Comparison of ENCODE assay signal across 1 cellular context in the genomic region with DNA sequence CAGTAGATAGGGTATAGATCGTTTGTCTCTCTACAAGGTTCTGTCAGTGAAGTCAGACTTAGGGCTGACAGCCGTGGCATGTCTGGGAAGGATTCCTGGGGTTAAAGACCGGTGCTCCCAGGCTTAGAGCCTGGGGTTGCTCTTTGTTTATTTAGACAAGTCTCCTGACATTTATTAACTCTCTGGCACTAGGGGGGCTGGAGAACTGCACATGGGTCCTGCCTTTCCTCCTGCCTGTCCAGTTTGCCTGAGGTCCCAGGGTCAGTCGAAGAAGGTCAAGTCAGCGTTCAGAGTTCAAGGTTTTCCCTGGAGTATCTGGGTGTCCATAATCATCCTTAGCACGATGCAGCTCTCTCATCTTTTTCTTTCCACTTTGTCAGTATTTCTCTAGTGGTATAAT.
TF ChIP-seq lines count a peak whose summit lies in the region.

No MANE protein-coding gene starts in this region.

TF ChIP-seq in HepG2, 621 proteins besides CTCF, POLR2A, EP300 and RAD21 (continued from another document and continues in another):
- TF ChIP-seq, protein P1, sequence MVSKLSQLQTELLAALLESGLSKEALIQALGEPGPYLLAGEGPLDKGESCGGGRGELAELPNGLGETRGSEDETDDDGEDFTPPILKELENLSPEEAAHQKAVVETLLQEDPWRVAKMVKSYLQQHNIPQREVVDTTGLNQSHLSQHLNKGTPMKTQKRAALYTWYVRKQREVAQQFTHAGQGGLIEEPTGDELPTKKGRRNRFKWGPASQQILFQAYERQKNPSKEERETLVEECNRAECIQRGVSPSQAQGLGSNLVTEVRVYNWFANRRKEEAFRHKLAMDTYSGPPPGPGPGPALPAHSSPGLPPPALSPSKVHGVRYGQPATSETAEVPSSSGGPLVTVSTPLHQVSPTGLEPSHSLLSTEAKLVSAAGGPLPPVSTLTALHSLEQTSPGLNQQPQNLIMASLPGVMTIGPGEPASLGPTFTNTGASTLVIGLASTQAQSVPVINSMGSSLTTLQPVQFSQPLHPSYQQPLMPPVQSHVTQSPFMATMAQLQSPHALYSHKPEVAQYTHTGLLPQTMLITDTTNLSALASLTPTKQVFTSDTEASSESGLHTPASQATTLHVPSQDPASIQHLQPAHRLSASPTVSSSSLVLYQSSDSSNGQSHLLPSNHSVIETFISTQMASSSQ (IDR thresholded peaks at IDR 0.05; ENCODE audit: low read depth): peak; percentile 58; the same call in 1 of the 2 replicates
- TF ChIP-seq, protein P1 (CRISPR knock-in tag; IDR thresholded peaks at IDR 0.05; ENCODE audit: borderline replicate concordance): peak; percentile 51; the same call in 1 of the 2 replicates
- TF ChIP-seq SKI (IDR thresholded peaks at IDR 0.05; ENCODE audit: partially characterized antibody): no peak
- TF ChIP-seq ZNF543 (CRISPR knock-in tag; IDR thresholded peaks at IDR 0.05): no peak
- no peak for TF ChIP-seq TBL1XR1 (IDR thresholded peaks at IDR 0.05; ENCODE audit: borderline replicate concordance, low read length, partially characterized antibody)
- no peak for TF ChIP-seq ZNF589 (CRISPR knock-in tag; conservative IDR thresholded peaks at IDR 0.05)
- TF ChIP-seq AGO1 (IDR thresholded peaks at IDR 0.05; ENCODE audit: low read depth, low read length, poor library complexity, severe bottlenecking): no peak
- peak; percentile 22; the same call in 1 of the 2 replicates for TF ChIP-seq GATAD2A (CRISPR knock-in tag; IDR thresholded peaks at IDR 0.05)
- no peak for TF ChIP-seq BHLHE40 (IDR thresholded peaks at IDR 0.05; ENCODE audit: low read length)
- TF ChIP-seq RXRB (CRISPR knock-in tag; IDR thresholded peaks at IDR 0.05; ENCODE audit: borderline replicate concordance): no peak
- TF ChIP-seq FOXA3 (CRISPR knock-in tag; IDR thresholded peaks at IDR 0.05): 0 out of 2 replicates have a peak, but pooled peaks have one; percentile 14
- TF ChIP-seq, protein P2, sequence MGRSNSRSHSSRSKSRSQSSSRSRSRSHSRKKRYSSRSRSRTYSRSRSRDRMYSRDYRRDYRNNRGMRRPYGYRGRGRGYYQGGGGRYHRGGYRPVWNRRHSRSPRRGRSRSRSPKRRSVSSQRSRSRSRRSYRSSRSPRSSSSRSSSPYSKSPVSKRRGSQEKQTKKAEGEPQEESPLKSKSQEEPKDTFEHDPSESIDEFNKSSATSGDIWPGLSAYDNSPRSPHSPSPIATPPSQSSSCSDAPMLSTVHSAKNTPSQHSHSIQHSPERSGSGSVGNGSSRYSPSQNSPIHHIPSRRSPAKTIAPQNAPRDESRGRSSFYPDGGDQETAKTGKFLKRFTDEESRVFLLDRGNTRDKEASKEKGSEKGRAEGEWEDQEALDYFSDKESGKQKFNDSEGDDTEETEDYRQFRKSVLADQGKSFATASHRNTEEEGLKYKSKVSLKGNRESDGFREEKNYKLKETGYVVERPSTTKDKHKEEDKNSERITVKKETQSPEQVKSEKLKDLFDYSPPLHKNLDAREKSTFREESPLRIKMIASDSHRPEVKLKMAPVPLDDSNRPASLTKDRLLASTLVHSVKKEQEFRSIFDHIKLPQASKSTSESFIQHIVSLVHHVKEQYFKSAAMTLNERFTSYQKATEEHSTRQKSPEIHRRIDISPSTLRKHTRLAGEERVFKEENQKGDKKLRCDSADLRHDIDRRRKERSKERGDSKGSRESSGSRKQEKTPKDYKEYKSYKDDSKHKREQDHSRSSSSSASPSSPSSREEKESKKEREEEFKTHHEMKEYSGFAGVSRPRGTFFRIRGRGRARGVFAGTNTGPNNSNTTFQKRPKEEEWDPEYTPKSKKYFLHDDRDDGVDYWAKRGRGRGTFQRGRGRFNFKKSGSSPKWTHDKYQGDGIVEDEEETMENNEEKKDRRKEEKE (IDR thresholded peaks at IDR 0.05): no peak
- TF ChIP-seq, protein P3, sequence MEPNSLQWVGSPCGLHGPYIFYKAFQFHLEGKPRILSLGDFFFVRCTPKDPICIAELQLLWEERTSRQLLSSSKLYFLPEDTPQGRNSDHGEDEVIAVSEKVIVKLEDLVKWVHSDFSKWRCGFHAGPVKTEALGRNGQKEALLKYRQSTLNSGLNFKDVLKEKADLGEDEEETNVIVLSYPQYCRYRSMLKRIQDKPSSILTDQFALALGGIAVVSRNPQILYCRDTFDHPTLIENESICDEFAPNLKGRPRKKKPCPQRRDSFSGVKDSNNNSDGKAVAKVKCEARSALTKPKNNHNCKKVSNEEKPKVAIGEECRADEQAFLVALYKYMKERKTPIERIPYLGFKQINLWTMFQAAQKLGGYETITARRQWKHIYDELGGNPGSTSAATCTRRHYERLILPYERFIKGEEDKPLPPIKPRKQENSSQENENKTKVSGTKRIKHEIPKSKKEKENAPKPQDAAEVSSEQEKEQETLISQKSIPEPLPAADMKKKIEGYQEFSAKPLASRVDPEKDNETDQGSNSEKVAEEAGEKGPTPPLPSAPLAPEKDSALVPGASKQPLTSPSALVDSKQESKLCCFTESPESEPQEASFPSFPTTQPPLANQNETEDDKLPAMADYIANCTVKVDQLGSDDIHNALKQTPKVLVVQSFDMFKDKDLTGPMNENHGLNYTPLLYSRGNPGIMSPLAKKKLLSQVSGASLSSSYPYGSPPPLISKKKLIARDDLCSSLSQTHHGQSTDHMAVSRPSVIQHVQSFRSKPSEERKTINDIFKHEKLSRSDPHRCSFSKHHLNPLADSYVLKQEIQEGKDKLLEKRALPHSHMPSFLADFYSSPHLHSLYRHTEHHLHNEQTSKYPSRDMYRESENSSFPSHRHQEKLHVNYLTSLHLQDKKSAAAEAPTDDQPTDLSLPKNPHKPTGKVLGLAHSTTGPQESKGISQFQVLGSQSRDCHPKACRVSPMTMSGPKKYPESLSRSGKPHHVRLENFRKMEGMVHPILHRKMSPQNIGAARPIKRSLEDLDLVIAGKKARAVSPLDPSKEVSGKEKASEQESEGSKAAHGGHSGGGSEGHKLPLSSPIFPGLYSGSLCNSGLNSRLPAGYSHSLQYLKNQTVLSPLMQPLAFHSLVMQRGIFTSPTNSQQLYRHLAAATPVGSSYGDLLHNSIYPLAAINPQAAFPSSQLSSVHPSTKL (CRISPR knock-in tag; IDR thresholded peaks at IDR 0.05): peak; percentile 49
- TF ChIP-seq SMAD1 (CRISPR knock-in tag; IDR thresholded peaks at IDR 0.05; ENCODE audit: borderline replicate concordance, low read depth): no peak
- TF ChIP-seq ZSCAN22 (CRISPR knock-in tag; IDR thresholded peaks at IDR 0.05): no peak
- peak; percentile 58 for TF ChIP-seq NR2F6 (IDR thresholded peaks at IDR 0.05)
- TF ChIP-seq NR2F6 (CRISPR knock-in tag; IDR thresholded peaks at IDR 0.05): peak; percentile 53
- TF ChIP-seq POLR2AphosphoS2 (IDR thresholded peaks at IDR 0.05; ENCODE audit: low read depth, low read length): no peak
- TF ChIP-seq, protein P4, sequence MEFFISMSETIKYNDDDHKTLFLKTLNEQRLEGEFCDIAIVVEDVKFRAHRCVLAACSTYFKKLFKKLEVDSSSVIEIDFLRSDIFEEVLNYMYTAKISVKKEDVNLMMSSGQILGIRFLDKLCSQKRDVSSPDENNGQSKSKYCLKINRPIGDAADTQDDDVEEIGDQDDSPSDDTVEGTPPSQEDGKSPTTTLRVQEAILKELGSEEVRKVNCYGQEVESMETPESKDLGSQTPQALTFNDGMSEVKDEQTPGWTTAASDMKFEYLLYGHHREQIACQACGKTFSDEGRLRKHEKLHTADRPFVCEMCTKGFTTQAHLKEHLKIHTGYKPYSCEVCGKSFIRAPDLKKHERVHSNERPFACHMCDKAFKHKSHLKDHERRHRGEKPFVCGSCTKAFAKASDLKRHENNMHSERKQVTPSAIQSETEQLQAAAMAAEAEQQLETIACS (CRISPR knock-in tag; IDR thresholded peaks at IDR 0.05): no peak
- TF ChIP-seq, protein P5, sequence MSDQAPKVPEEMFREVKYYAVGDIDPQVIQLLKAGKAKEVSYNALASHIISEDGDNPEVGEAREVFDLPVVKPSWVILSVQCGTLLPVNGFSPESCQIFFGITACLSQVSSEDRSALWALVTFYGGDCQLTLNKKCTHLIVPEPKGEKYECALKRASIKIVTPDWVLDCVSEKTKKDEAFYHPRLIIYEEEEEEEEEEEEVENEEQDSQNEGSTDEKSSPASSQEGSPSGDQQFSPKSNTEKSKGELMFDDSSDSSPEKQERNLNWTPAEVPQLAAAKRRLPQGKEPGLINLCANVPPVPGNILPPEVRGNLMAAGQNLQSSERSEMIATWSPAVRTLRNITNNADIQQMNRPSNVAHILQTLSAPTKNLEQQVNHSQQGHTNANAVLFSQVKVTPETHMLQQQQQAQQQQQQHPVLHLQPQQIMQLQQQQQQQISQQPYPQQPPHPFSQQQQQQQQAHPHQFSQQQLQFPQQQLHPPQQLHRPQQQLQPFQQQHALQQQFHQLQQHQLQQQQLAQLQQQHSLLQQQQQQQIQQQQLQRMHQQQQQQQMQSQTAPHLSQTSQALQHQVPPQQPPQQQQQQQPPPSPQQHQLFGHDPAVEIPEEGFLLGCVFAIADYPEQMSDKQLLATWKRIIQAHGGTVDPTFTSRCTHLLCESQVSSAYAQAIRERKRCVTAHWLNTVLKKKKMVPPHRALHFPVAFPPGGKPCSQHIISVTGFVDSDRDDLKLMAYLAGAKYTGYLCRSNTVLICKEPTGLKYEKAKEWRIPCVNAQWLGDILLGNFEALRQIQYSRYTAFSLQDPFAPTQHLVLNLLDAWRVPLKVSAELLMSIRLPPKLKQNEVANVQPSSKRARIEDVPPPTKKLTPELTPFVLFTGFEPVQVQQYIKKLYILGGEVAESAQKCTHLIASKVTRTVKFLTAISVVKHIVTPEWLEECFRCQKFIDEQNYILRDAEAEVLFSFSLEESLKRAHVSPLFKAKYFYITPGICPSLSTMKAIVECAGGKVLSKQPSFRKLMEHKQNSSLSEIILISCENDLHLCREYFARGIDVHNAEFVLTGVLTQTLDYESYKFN (CRISPR knock-in tag; conservative IDR thresholded peaks at IDR 0.05): peak; percentile 49
- TF ChIP-seq NR2F2 (IDR thresholded peaks at IDR 0.05; ENCODE audit: borderline replicate concordance, low read depth): peak; percentile 42; the same call in 1 of the 2 replicates
- peak; percentile 39 for TF ChIP-seq TEAD3 (CRISPR knock-in tag; optimal IDR thresholded peaks at IDR 0.05; ENCODE audit: borderline replicate concordance)
- TF ChIP-seq, protein P6, sequence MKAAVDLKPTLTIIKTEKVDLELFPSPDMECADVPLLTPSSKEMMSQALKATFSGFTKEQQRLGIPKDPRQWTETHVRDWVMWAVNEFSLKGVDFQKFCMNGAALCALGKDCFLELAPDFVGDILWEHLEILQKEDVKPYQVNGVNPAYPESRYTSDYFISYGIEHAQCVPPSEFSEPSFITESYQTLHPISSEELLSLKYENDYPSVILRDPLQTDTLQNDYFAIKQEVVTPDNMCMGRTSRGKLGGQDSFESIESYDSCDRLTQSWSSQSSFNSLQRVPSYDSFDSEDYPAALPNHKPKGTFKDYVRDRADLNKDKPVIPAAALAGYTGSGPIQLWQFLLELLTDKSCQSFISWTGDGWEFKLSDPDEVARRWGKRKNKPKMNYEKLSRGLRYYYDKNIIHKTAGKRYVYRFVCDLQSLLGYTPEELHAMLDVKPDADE (CRISPR knock-in tag; IDR thresholded peaks at IDR 0.05): no peak
- TF ChIP-seq TOE1 (CRISPR knock-in tag; IDR thresholded peaks at IDR 0.05): no peak
- TF ChIP-seq NFATC3 (CRISPR knock-in tag; IDR thresholded peaks at IDR 0.05): no peak
- TF ChIP-seq MED1 (CRISPR knock-in tag; IDR thresholded peaks at IDR 0.05): no peak
- TF ChIP-seq SALL1 (CRISPR knock-in tag; IDR thresholded peaks at IDR 0.05): 0 out of 2 replicates have a peak, but pooled peaks have one; percentile 18
- TF ChIP-seq ZMYM4 (CRISPR knock-in tag; IDR thresholded peaks at IDR 0.05): peak; percentile 41
- TF ChIP-seq ZSCAN21 (CRISPR knock-in tag; IDR thresholded peaks at IDR 0.05; ENCODE audit: borderline replicate concordance): no peak
- TF ChIP-seq KDM3A (CRISPR knock-in tag; IDR thresholded peaks at IDR 0.05; ENCODE audit: low read depth): no peak
- TF ChIP-seq, protein P7, sequence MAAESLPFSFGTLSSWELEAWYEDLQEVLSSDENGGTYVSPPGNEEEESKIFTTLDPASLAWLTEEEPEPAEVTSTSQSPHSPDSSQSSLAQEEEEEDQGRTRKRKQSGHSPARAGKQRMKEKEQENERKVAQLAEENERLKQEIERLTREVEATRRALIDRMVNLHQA (CRISPR knock-in tag; IDR thresholded peaks at IDR 0.05): no peak
- no peak for TF ChIP-seq ZNF558 (CRISPR knock-in tag; IDR thresholded peaks at IDR 0.05; ENCODE audit: borderline replicate concordance)
- no peak for TF ChIP-seq ZNF841 (CRISPR knock-in tag; IDR thresholded peaks at IDR 0.05; ENCODE audit: borderline replicate concordance)
- no peak for TF ChIP-seq NRL (CRISPR knock-in tag; IDR thresholded peaks at IDR 0.05; ENCODE audit: borderline replicate concordance)
- TF ChIP-seq, protein P8, sequence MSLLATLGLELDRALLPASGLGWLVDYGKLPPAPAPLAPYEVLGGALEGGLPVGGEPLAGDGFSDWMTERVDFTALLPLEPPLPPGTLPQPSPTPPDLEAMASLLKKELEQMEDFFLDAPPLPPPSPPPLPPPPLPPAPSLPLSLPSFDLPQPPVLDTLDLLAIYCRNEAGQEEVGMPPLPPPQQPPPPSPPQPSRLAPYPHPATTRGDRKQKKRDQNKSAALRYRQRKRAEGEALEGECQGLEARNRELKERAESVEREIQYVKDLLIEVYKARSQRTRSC (CRISPR knock-in tag; IDR thresholded peaks at IDR 0.05; ENCODE audit: low read depth): no peak
- TF ChIP-seq TBX3 (IDR thresholded peaks at IDR 0.05; ENCODE audit: borderline replicate concordance): no peak
- TF ChIP-seq, protein P9, sequence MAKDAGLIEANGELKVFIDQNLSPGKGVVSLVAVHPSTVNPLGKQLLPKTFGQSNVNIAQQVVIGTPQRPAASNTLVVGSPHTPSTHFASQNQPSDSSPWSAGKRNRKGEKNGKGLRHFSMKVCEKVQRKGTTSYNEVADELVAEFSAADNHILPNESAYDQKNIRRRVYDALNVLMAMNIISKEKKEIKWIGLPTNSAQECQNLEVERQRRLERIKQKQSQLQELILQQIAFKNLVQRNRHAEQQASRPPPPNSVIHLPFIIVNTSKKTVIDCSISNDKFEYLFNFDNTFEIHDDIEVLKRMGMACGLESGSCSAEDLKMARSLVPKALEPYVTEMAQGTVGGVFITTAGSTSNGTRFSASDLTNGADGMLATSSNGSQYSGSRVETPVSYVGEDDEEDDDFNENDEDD (CRISPR knock-in tag; IDR thresholded peaks at IDR 0.05; ENCODE audit: borderline replicate concordance): no peak
- TF ChIP-seq ZNF549 (CRISPR knock-in tag; IDR thresholded peaks at IDR 0.05): no peak
